ENCODE assay signal across 8 cellular contexts in genomic region chr17:7249830-7250229, GRCh38. TPM values are rescaled to one million over a fixed set of nuclear protein-coding genes. Genes with fewer than 3 reads are reported as not detected.
DNase-seq lines count a peak whose midpoint lies in the region; ATAC-seq and TF ChIP-seq lines count a peak whose summit lies in the region.

No MANE protein-coding gene starts in this region.

- no peaks in the 10 kb centered on the region for H3K9me3 Mint-ChIP-seq in activated CD4-positive, alpha-beta T cell treated with anti-CD3 and anti-CD28 coated beads, Interleukin-2, amount 10 ng/mL, durations not matched to agents 7 days and 5 days

- H3K27me3 ChIP-seq in iPS-15b (ENCODE audit: control insufficient read depth, insufficient read depth, low read length) = no peaks in the 10 kb centered on the region
- no peaks in the 10 kb centered on the region for H3K27me3 ChIP-seq in stomach smooth muscle (ENCODE audit: control insufficient read depth in 1 of 2, insufficient read depth in 2 of 2, low read length in 2 of 2)

- H3K27ac ChIP-seq in stomach smooth muscle (ENCODE audit: low read length) = peak overlapping the region; percentile 99

- H3K27me3 Mint-ChIP-seq in activated CD4-positive, alpha-beta T cell treated with anti-CD3 and anti-CD28 coated beads, Interleukin-2, amount 10 ng/mL, durations not matched to agents 7 days and 5 days = no peaks in the 10 kb centered on the region

- ATAC-seq in HG03025 (IDR thresholded peaks at IDR 0.05; ENCODE audit: low FRiP score, unreplicated experiment) (no peak), GM19351 (IDR thresholded peaks at IDR 0.05; ENCODE audit: unreplicated experiment) (no peak)

- no peaks in the 10 kb centered on the region for H3K9me3 ChIP-seq in iPS-15b (ENCODE audit: control insufficient read depth, insufficient read depth, low read length)
- no peaks in the 10 kb centered on the region for H3K9me3 ChIP-seq in stomach smooth muscle (ENCODE audit: control insufficient read depth in 2 of 2, low read length in 2 of 2)

- peak overlapping the region; percentile 94 for H3K27ac Mint-ChIP-seq in activated CD4-positive, alpha-beta T cell treated with anti-CD3 and anti-CD28 coated beads, Interleukin-2, amount 10 ng/mL, durations not matched to agents 7 days and 5 days

- peak overlapping the region; percentile 67 for H3K9ac ChIP-seq in iPS-15b (ENCODE audit: low read depth, low read length)
- H3K9ac ChIP-seq in stomach smooth muscle (ENCODE audit: low read length in 2 of 2) = peak overlapping the region; percentile 82 to 98

- CTCF ChIA-PET in activated CD4-positive, alpha-beta T cell treated with anti-CD3 and anti-CD28 coated beads, Interleukin-2, amount 10 ng/mL, durations not matched to agents 7 days and 5 days (lab: Charles Lee) = interaction anchor here (0.6 to 2.5 kb wide), 4 partner anchors 8 to 246 kb away, joined by 3 to 11 read pairs (median 3); partner anchors contain the start of genes GABARAP and PHF23

- peak overlapping the region; percentile 94 for H3K4me3 ChIP-seq in WI38 (ENCODE audit: low read depth, low read length)
- H3K4me3 ChIP-seq in iPS-15b (ENCODE audit: low read depth, low read length) = peak overlapping the region; percentile 92
- peak overlapping the region; percentile 87 for H3K4me3 ChIP-seq in stomach smooth muscle (ENCODE audit: low read length in 2 of 2)

- peaks cover 25% of the 10 kb centered on the region for H3K36me3 Mint-ChIP-seq in activated CD4-positive, alpha-beta T cell treated with anti-CD3 and anti-CD28 coated beads, Interleukin-2, amount 10 ng/mL, durations not matched to agents 7 days and 5 days (ENCODE audit: low read depth)

- POLR2A ChIA-PET in activated CD4-positive, alpha-beta T cell treated with anti-CD3 and anti-CD28 coated beads, Interleukin-2, amount 10 ng/mL, durations not matched to agents 7 days and 5 days (lab: Charles Lee) = interaction anchor here (0.9 kb wide), 1 partner anchor 10 kb away, joined by 3 read pairs; no protein-coding TSS in a partner anchor

- H3K4me1 ChIP-seq in iPS-15b (ENCODE audit: control insufficient read depth, insufficient read depth, low read length) (peaks cover 7% of the 10 kb centered on the region), stomach smooth muscle (ENCODE audit: control insufficient read depth, insufficient read depth, low read length) (peaks cover 30% of the 10 kb centered on the region)

- H3K36me3 ChIP-seq in iPS-15b (ENCODE audit: control insufficient read depth, insufficient read depth, low read length) (peaks cover 5% of the 10 kb centered on the region), stomach smooth muscle (ENCODE audit: control insufficient read depth in 2 of 2, insufficient read depth in 2 of 2, low read length in 2 of 2) (peaks cover 20 to 22% of the 10 kb centered on the region in 2 donors)

- H3K4me1 Mint-ChIP-seq in activated CD4-positive, alpha-beta T cell treated with anti-CD3 and anti-CD28 coated beads, Interleukin-2, amount 10 ng/mL, durations not matched to agents 7 days and 5 days = peaks cover 43% of the 10 kb centered on the region

- TF ChIP-seq CTCF in WI38 (IDR thresholded peaks at IDR 0.05; ENCODE audit: low read depth, low read length) = no peak

- peak overlapping the region; percentile 95 for H3K4me3 Mint-ChIP-seq in activated CD4-positive, alpha-beta T cell treated with anti-CD3 and anti-CD28 coated beads, Interleukin-2, amount 10 ng/mL, durations not matched to agents 7 days and 5 days

- no peak for DNase-seq in activated CD4-positive, alpha-beta T cell treated with anti-CD3 and anti-CD28 coated beads, Interleukin-2, amount 10 ng/mL, durations not matched to agents 7 days and 5 days
- DNase-seq in activated CD4-positive, alpha-beta T cell treated with anti-CD3 and anti-CD28 coated beads for 48 hours = no peak
- DNase-seq in GOT3 (lab: John Stamatoyannopoulos, UW) = no peak

RNA-seq across cellular contexts. Expression of gene CTDNEP1, which starts 1.7 kb away (rescaled TPM):
- 100 to 1,000 TPM; 168 to 183 TPM for total RNA-seq in activated CD4-positive, alpha-beta T cell treated with anti-CD3 and anti-CD28 coated beads, Interleukin-2, amount 10 ng/mL, durations not matched to agents 7 days and 5 days

RNA-seq across cellular contexts. Expression of gene ELP5, which starts 2.2 kb away (rescaled TPM):
- total RNA-seq in activated CD4-positive, alpha-beta T cell treated with anti-CD3 and anti-CD28 coated beads, Interleukin-2, amount 10 ng/mL, durations not matched to agents 7 days and 5 days = 10 to 100 TPM; 41.7 to 42.4 TPM

RNA-seq across cellular contexts. Expression of gene GABARAP, which starts 7.6 kb away (rescaled TPM):
- total RNA-seq in activated CD4-positive, alpha-beta T cell treated with anti-CD3 and anti-CD28 coated beads, Interleukin-2, amount 10 ng/mL, durations not matched to agents 7 days and 5 days = 100 to 1,000 TPM; 256 to 279 TPM

RNA-seq across cellular contexts. Expression of gene PHF23, which starts 10.6 kb away (rescaled TPM):
- 10 to 100 TPM; 55.9 to 59.2 TPM for total RNA-seq in activated CD4-positive, alpha-beta T cell treated with anti-CD3 and anti-CD28 coated beads, Interleukin-2, amount 10 ng/mL, durations not matched to agents 7 days and 5 days

RNA-seq across cellular contexts. Expression of gene CLDN7, which starts 12.4 kb away (rescaled TPM):
- total RNA-seq in activated CD4-positive, alpha-beta T cell treated with anti-CD3 and anti-CD28 coated beads, Interleukin-2, amount 10 ng/mL, durations not matched to agents 7 days and 5 days = under 1 TPM in 1 of 2 experiments, not detected in 1; 0.29 TPM
